In genomic region chr2:40369619-40370397, GRCh38 we compare ENCODE assay signal across 20 cellular contexts.
DNase-seq lines count a peak whose midpoint lies in the region; ATAC-seq and TF ChIP-seq lines count a peak whose summit lies in the region.
"Had no signal": no experiment of that assay in that cellular context is flagged by ENCODE, and none has a peak within 500 bp of the region (broad histone marks: within the 10 kb centered on the region; RNA-seq: fewer than 3 reads in every experiment).

No MANE protein-coding gene starts in this region.

- H3F3A ChIP-seq in GM23248 (ENCODE audit: insufficient read depth) (peaks cover 39% of the 10 kb centered on the region), SK-N-SH (replicated peaks; ENCODE audit: insufficient read depth) (peaks cover 27% of the 10 kb centered on the region)

- no peaks in the 10 kb centered on the region for H3K9me3 Mint-ChIP-seq in nephron progenitor cell
- H3K9me3 Mint-ChIP-seq: activated T-cell treated with anti-CD3 and anti-CD28 coated beads, Interleukin-2, amount 50 U/mL, for 72 hours; GM23338; naive B cell; T-helper 1 cell treated with Interleukin-12 subunit alpha and Interleukin-12 subunit beta and Interleukin-4 antibody, amounts not matched to agents 30 μg/mL and 1 μg/mL, for 36 hours; type B pancreatic cell had no signal

- H3K4me3 Mint-ChIP-seq in nephron progenitor cell, result no peak overlapping the region
- H3K4me3 Mint-ChIP-seq: activated T-cell treated with anti-CD3 and anti-CD28 coated beads, Interleukin-2, amount 50 U/mL, for 72 hours; CD4-positive, CD25-positive, alpha-beta regulatory T cell; GM23338; naive B cell; T-helper 1 cell treated with Interleukin-12 subunit alpha and Interleukin-12 subunit beta and Interleukin-4 antibody, amounts not matched to agents 30 μg/mL and 1 μg/mL, for 36 hours; type B pancreatic cell had no signal

- no peak for TF ChIP-seq RAD21 in SK-N-SH (IDR thresholded peaks at IDR 0.05; ENCODE audit: low read length)

- peak overlapping the region; percentile 45 for H3K9ac ChIP-seq in GM23248
- peak overlapping the region; percentile 71; the same call in 1 of the 2 replicates for H3K9ac ChIP-seq in SK-N-SH
- peak overlapping the region; percentile 73 for H3K9ac ChIP-seq in skeletal muscle satellite cell (ENCODE audit: low read depth, low read length)

- H3K36me3 ChIP-seq in GM23248 (ENCODE audit: low read depth) (no peaks in the 10 kb centered on the region), SK-N-SH (replicated peaks in 1 of 2; ENCODE audit: control insufficient read depth in 1 of 2, insufficient read depth in 2 of 2, low read length in 1 of 2) (no peaks in the 10 kb centered on the region), skeletal muscle satellite cell (ENCODE audit: insufficient read depth, low read length) (no peaks in the 10 kb centered on the region)
- H3K36me3 ChIP-seq: Peyer's patch had no signal

- TF ChIP-seq EP300 in SK-N-SH (IDR thresholded peaks at IDR 0.05; ENCODE audit: borderline replicate concordance in 1 of 2, low read depth in 1 of 2, low read length in 1 of 2), result no peak

- H3K4me2 ChIP-seq in GM23248 (ENCODE audit: unreplicated experiment) (peak overlapping the region; percentile 44), SK-N-SH (no peak overlapping the region), skeletal muscle satellite cell (ENCODE audit: low read length) (peak overlapping the region; percentile 52)
- H3K4me2 ChIP-seq: GM23338 had no signal

- no peaks in the 10 kb centered on the region for H3K36me3 Mint-ChIP-seq in nephron progenitor cell (ENCODE audit: low read depth)
- H3K36me3 Mint-ChIP-seq: CD4-positive, CD25-positive, alpha-beta regulatory T cell; naive B cell; type B pancreatic cell had no signal

- TF ChIP-seq CTCF in SK-N-SH (IDR thresholded peaks at IDR 0.05) (no peak), nephron progenitor cell (IDR thresholded peaks at IDR 0.05) (no peak)

- no peak overlapping the region for H3K27ac Mint-ChIP-seq in nephron progenitor cell
- H3K27ac Mint-ChIP-seq: activated T-cell treated with anti-CD3 and anti-CD28 coated beads, Interleukin-2, amount 50 U/mL, for 72 hours; CD4-positive, CD25-positive, alpha-beta regulatory T cell; GM23338; naive B cell; T-helper 1 cell treated with Interleukin-12 subunit alpha and Interleukin-12 subunit beta and Interleukin-4 antibody, amounts not matched to agents 30 μg/mL and 1 μg/mL, for 36 hours; type B pancreatic cell had no signal

- H3K79me2 ChIP-seq in GM23248 (ENCODE audit: insufficient read depth), result peaks cover 71% of the 10 kb centered on the region
- no peaks in the 10 kb centered on the region for H3K79me2 ChIP-seq in SK-N-SH (ENCODE audit: insufficient read depth)

- H3K9me2 ChIP-seq in GM23248 (ENCODE audit: insufficient read depth) (no peaks in the 10 kb centered on the region), SK-N-SH (no peaks in the 10 kb centered on the region)

- CTCF ChIA-PET in SK-N-SH (lab: Yijun Ruan, JAX), result interaction anchor here (0.6 to 1.5 kb wide), 3 partner anchors 11 to 37 kb away, joined by 3 to 4 read pairs (median 4); no protein-coding TSS in a partner anchor

- ATAC-seq in HG02571 (IDR thresholded peaks at IDR 0.05; ENCODE audit: unreplicated experiment), result no peak
- ATAC-seq: GM23338 had no signal

- H3K27me3 ChIP-seq in GM23248 (replicated peaks; ENCODE audit: insufficient read depth), result no peaks in the 10 kb centered on the region
- H3K27me3 ChIP-seq in SK-N-SH (ENCODE audit: insufficient read depth), result no peaks in the 10 kb centered on the region
- no peaks in the 10 kb centered on the region for H3K27me3 ChIP-seq in skeletal muscle satellite cell (ENCODE audit: control insufficient read depth, insufficient read depth, low read length)
- H3K27me3 ChIP-seq: Peyer's patch had no signal

- POLR2A ChIA-PET in SK-N-SH (lab: Yijun Ruan, JAX), result no interaction called here

- H3K4me1 ChIP-seq in GM23248 (ENCODE audit: insufficient read depth) (peaks cover 50% of the 10 kb centered on the region), SK-N-SH (ENCODE audit: control insufficient read depth in 1 of 2, insufficient read depth in 2 of 2, low read depth in 1 of 2, low read length in 1 of 2) (peaks cover 11 to 35% of the 10 kb centered on the region in 2 experiments), skeletal muscle satellite cell (ENCODE audit: control insufficient read depth, insufficient read depth, low read length) (peaks cover 68% of the 10 kb centered on the region)
- H3K4me1 ChIP-seq: Peyer's patch had no signal

- WGBS in GM23248 (ENCODE audit: low coverage in 1 of 2, low lambda C conversion rate in 2 of 2, missing lambda C conversion rate in 2 of 2), 2 experiments, result 36 to 45% methylated on average over 3 of the region's 3 CpGs
- 79% methylated on average over 3 of the region's 3 CpGs for WGBS in SK-N-SH (ENCODE audit: low lambda C conversion rate)

- in situ Hi-C loops in GM23248 (cut with MboI), result no loop called here

- H3K9me3 ChIP-seq in GM23248 (ENCODE audit: low read depth) (no peaks in the 10 kb centered on the region), SK-N-SH (no peaks in the 10 kb centered on the region), skeletal muscle satellite cell (replicated peaks; ENCODE audit: low read length) (no peaks in the 10 kb centered on the region)
- H3K9me3 ChIP-seq: Peyer's patch had no signal

- DNase-seq in GM23248, result peak; percentile 86
- DNase-seq in SK-N-SH, result no peak
- DNase-seq in fibroblast of peridontal ligament (ENCODE audit: extremely low read depth), result peak; percentile 81
- no peak for DNase-seq in mesenteric fat pad (ENCODE audit: low spot score)
- no peak for DNase-seq in nephron progenitor cell
- DNase-seq: activated CD4-positive, alpha-beta T cell treated with anti-CD3 and anti-CD28 coated beads for 4 hours; amygdala; CD4-positive, CD25-positive, alpha-beta regulatory T cell; effector CD4-positive, alpha-beta T cell; GF-D8; naive B cell; NCI-H146; NCI-H526 treated with DMSO at 0.1 percent for 48 hours; Peyer's patch had no signal

- H3K27me3 Mint-ChIP-seq in nephron progenitor cell (ENCODE audit: low read depth, poor library complexity), result no peaks in the 10 kb centered on the region
- H3K27me3 Mint-ChIP-seq: CD4-positive, CD25-positive, alpha-beta regulatory T cell; naive B cell; type B pancreatic cell had no signal

- H3K4me1 Mint-ChIP-seq in nephron progenitor cell, result peaks cover 46% of the 10 kb centered on the region

- H3K4me3 ChIP-seq in GM23248 (0 out of 2 replicates have a peak overlapping the region, but pooled peaks have one; percentile 0), SK-N-SH (ENCODE audit: low read depth in 2 of 2, low read length in 1 of 2) (no peak overlapping the region), skeletal muscle satellite cell (ENCODE audit: low read length) (peak overlapping the region; percentile 15)
- H3K4me3 ChIP-seq: GM23338, Peyer's patch had no signal

- H4K20me1 ChIP-seq in GM23248 (ENCODE audit: insufficient read depth) (no peaks in the 10 kb centered on the region), SK-N-SH (ENCODE audit: insufficient read depth) (no peaks in the 10 kb centered on the region)

- H2AFZ ChIP-seq in GM23248 (no peak overlapping the region), SK-N-SH (ENCODE audit: low read depth) (no peak overlapping the region)
- H2AFZ ChIP-seq: GM23338 had no signal

- peak overlapping the region; percentile 87 for H3K27ac ChIP-seq in GM23248
- peak overlapping the region in 1 of 2 experiments; percentile 95; a peak in 3 of 4 replicates for H3K27ac ChIP-seq in SK-N-SH (ENCODE audit: low read depth in 2 of 2, low read length in 1 of 2)

TF ChIP-seq in SK-N-SH, 30 proteins besides CTCF, POLR2A, EP300 and RAD21 (continues in another document):
- TF ChIP-seq RCOR1 (IDR thresholded peaks at IDR 0.05; ENCODE audit: low read length) (no peak), YY1 (IDR thresholded peaks at IDR 0.05; ENCODE audit: low read depth) (no peak), USF2 (IDR thresholded peaks at IDR 0.05; ENCODE audit: borderline replicate concordance, low read depth, low read length) (no peak), IRF3 (IDR thresholded peaks at IDR 0.05; ENCODE audit: low read depth, low read length) (no peak), CHD2 (IDR thresholded peaks at IDR 0.05; ENCODE audit: low read length, partially characterized antibody) (no peak), SIN3A (IDR thresholded peaks at IDR 0.05; ENCODE audit: borderline replicate concordance, low read depth, low read length) (no peak), TEAD4 (IDR thresholded peaks at IDR 0.05; ENCODE audit: borderline replicate concordance, insufficient read depth) (no peak), MXI1 (IDR thresholded peaks at IDR 0.05; ENCODE audit: low read depth, low read length) (no peak), TCF12 (IDR thresholded peaks at IDR 0.05) (peak; percentile 15; the same call in 1 of the 2 replicates), POLR2AphosphoS5 (IDR thresholded peaks at IDR 0.05; ENCODE audit: low read depth, low read length) (no peak), JUND (IDR thresholded peaks at IDR 0.05) (peak; percentile 50), GABPA (IDR thresholded peaks at IDR 0.05; ENCODE audit: low read depth) (no peak), PBX3 (IDR thresholded peaks at IDR 0.05) (no peak)

Comparison
In these comparisons a context has a peak if more than half of its experiments do, and no peak if none do; other contexts are left out.
1. DNase-seq: peak in GM23248 (single experiment) and fibroblast of peridontal ligament (single experiment); none in SK-N-SH (single experiment), mesenteric fat pad (single experiment) and nephron progenitor cell (single experiment).
2. H3K4me3 ChIP-seq: peak in GM23248 (single experiment) and skeletal muscle satellite cell (single experiment); none in SK-N-SH (0 of 2).
3. Peak in every context shown above with its lines, with median percentiles within 50 percentile points of each other: H3K9ac ChIP-seq.